Comparison of ENCODE assay signal across 8 cellular contexts in the genomic region with DNA sequence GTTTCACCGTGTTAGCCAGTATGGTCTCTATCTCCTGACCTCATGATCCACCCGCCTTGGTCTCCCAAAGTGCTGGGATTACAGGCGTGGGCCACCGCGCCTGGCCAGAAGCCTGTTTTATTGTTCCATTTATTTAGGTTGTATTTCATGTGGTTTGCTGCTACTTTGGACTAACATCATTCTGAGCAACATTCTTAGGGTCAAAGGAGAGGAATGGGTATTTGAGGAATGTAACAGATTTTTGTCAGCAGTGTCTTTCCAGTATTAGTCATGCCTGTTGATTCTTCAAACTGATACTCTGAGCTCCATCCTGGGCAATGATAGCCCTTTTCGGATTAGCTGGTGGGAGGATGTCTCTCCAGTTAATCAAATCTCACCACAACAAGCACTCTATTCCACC.
DNase-seq lines count a peak whose midpoint lies in the region; ATAC-seq and TF ChIP-seq lines count a peak whose summit lies in the region.

No MANE protein-coding gene starts in this region.

- ATAC-seq in gastrocnemius medialis (no peak), GM18861 (IDR thresholded peaks at IDR 0.05; ENCODE audit: unreplicated experiment) (no peak), GM19351 (IDR thresholded peaks at IDR 0.05; ENCODE audit: unreplicated experiment) (no peak), GM19463 (IDR thresholded peaks at IDR 0.05; ENCODE audit: unreplicated experiment) (no peak)

- H3K4me3 ChIP-seq in SJCRH30 = peak overlapping the region; percentile 9; the same call in 1 of the 2 replicates
- no peak overlapping the region for H3K4me3 ChIP-seq in fibroblast of pulmonary artery (replicated peaks; ENCODE audit: low read depth, low read length)
- no peak overlapping the region for H3K4me3 ChIP-seq in gastrocnemius medialis

- intact Hi-C loops in gastrocnemius medialis (cut with DNase I; ENCODE audit: low total_unique reads) = no loop called here

- in situ Hi-C loops in gastrocnemius medialis (cut with MboI; ENCODE audit: low sequenced_read_pairs in 4 of 4) = no loop called here

- H3K9me3 ChIP-seq in SJCRH30 (replicated peaks) = no peaks in the 10 kb centered on the region
- H3K9me3 ChIP-seq in gastrocnemius medialis = no peaks in the 10 kb centered on the region

- peak; percentile 98 for DNase-seq in EL
- peak; percentile 60 to 82 for DNase-seq in SJCRH30
- peak; percentile 82 for DNase-seq in fibroblast of pulmonary artery (ENCODE audit: low read depth)
- DNase-seq in gastrocnemius medialis = no peak
- no peak for DNase-seq in UCSD-AML1 (lab: John Stamatoyannopoulos, UW; ENCODE audit: unreplicated experiment)

- H3K27me3 ChIP-seq in SJCRH30 = no peaks in the 10 kb centered on the region
- no peaks in the 10 kb centered on the region for H3K27me3 ChIP-seq in gastrocnemius medialis

- H3K4me1 ChIP-seq in SJCRH30 (peaks cover 19% of the 10 kb centered on the region), gastrocnemius medialis (peaks cover 49% of the 10 kb centered on the region in 2 donors)

- no peak for TF ChIP-seq POLR2A in gastrocnemius medialis (IDR thresholded peaks at IDR 0.05)

- H3K27ac ChIP-seq in SJCRH30 (peak overlapping the region; percentile 78), gastrocnemius medialis (peak overlapping the region; percentile 74 to 84 (median 79))

- no peaks in the 10 kb centered on the region for H3K36me3 ChIP-seq in SJCRH30
- no peaks in the 10 kb centered on the region for H3K36me3 ChIP-seq in gastrocnemius medialis

- TF ChIP-seq CTCF in fibroblast of pulmonary artery (IDR thresholded peaks at IDR 0.05; ENCODE audit: low read length, missing control alignments) (no peak), gastrocnemius medialis (IDR thresholded peaks at IDR 0.05 in 4 of 5, conservative IDR thresholded peaks at IDR 0.05 in 1 of 5) (no peak)

Comparison
In these comparisons a context has a peak if more than half of its experiments do, and no peak if none do; other contexts are left out.
1. DNase-seq: peak in EL (single experiment), SJCRH30 (2 of 2) and fibroblast of pulmonary artery (single experiment); none in gastrocnemius medialis (0 of 2) and UCSD-AML1 (single experiment).